ENCODE assay signal across 1 cellular context in the genomic region with DNA sequence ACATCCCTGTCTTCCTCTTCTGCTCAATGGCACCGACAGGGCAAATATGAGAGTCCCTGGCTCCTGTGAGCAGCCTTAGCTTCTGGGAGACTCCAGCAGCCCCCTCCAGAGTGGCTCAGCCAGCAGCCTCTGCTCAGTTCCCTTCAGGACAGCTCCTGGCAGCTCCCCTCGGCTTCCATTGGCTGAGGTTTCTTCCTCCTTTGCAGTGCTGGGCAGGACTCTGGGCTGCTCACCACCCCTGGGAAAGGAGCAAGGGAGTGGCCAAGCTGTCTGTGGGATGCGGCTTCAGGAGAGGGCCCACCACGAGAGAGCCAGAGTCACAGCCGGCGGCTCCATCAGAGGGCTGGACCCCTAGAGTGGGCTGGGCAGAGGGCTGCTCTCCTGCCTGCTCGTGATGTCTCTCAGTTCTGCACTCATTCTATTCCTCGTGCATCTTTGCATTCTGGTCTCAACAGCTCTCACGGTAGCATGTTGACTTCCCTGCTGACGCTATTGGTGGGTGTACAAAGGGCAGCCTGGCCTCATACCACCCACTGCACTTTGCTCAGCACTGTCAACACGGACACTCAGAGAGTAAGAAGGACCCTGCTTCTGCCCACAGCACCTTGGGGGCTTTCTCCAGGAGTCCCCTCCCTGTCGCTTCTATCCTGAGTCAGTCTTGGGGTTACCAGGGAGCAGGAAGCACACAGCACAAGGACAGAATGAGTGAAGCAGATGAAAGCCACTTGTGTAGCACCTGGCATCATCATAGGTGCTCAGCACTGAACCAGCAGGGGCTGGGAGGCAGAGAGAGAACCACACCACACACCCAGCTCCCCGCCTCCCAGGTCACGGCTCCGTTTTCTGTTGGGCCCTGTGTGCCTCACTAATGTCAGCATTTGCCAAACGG.
A peak's percentile ranks its signal among the peaks of the same experiment; 100 is the strongest.
TF ChIP-seq lines count a peak whose summit lies in the region.

No MANE protein-coding gene starts in this region.

TF ChIP-seq in HepG2, 621 proteins besides CTCF, POLR2A, EP300 and RAD21 (continued from another document and continues in another):
- TF ChIP-seq, protein P1, sequence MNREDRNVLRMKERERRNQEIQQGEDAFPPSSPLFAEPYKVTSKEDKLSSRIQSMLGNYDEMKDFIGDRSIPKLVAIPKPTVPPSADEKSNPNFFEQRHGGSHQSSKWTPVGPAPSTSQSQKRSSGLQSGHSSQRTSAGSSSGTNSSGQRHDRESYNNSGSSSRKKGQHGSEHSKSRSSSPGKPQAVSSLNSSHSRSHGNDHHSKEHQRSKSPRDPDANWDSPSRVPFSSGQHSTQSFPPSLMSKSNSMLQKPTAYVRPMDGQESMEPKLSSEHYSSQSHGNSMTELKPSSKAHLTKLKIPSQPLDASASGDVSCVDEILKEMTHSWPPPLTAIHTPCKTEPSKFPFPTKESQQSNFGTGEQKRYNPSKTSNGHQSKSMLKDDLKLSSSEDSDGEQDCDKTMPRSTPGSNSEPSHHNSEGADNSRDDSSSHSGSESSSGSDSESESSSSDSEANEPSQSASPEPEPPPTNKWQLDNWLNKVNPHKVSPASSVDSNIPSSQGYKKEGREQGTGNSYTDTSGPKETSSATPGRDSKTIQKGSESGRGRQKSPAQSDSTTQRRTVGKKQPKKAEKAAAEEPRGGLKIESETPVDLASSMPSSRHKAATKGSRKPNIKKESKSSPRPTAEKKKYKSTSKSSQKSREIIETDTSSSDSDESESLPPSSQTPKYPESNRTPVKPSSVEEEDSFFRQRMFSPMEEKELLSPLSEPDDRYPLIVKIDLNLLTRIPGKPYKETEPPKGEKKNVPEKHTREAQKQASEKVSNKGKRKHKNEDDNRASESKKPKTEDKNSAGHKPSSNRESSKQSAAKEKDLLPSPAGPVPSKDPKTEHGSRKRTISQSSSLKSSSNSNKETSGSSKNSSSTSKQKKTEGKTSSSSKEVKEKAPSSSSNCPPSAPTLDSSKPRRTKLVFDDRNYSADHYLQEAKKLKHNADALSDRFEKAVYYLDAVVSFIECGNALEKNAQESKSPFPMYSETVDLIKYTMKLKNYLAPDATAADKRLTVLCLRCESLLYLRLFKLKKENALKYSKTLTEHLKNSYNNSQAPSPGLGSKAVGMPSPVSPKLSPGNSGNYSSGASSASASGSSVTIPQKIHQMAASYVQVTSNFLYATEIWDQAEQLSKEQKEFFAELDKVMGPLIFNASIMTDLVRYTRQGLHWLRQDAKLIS (CRISPR knock-in tag; IDR thresholded peaks at IDR 0.05) = no peak
- TF ChIP-seq NRL (CRISPR knock-in tag; IDR thresholded peaks at IDR 0.05; ENCODE audit: borderline replicate concordance) (no peak), ZNF510 (CRISPR knock-in tag; IDR thresholded peaks at IDR 0.05; ENCODE audit: low read depth) (no peak), ZFP1 (CRISPR knock-in tag; IDR thresholded peaks at IDR 0.05) (no peak), CENPT (CRISPR knock-in tag; IDR thresholded peaks at IDR 0.05; ENCODE audit: low read depth) (no peak), SNAI1 (CRISPR knock-in tag; IDR thresholded peaks at IDR 0.05; ENCODE audit: borderline replicate concordance) (no peak), RBFOX2 (IDR thresholded peaks at IDR 0.05; ENCODE audit: low read depth, low read length) (no peak), KLF6 (CRISPR knock-in tag; IDR thresholded peaks at IDR 0.05) (no peak), MAFK (conservative IDR thresholded peaks at IDR 0.05 in 1 of 2, IDR thresholded peaks at IDR 0.05 in 1 of 2; ENCODE audit: low read length in 2 of 2) (no peak), ZSCAN21 (CRISPR knock-in tag; IDR thresholded peaks at IDR 0.05; ENCODE audit: borderline replicate concordance) (peak; percentile 79), ZNF543 (CRISPR knock-in tag; IDR thresholded peaks at IDR 0.05) (no peak), HMG20A (CRISPR knock-in tag; IDR thresholded peaks at IDR 0.05; ENCODE audit: borderline replicate concordance) (no peak), CREM (IDR thresholded peaks at IDR 0.05) (peak; percentile 39; the same call in 1 of the 2 replicates), CREM (CRISPR knock-in tag; IDR thresholded peaks at IDR 0.05) (no peak), BRD4 (CRISPR knock-in tag; IDR thresholded peaks at IDR 0.05) (no peak), ZFP90 (CRISPR knock-in tag; IDR thresholded peaks at IDR 0.05; ENCODE audit: borderline replicate concordance) (no peak), ZNF382 (CRISPR knock-in tag; IDR thresholded peaks at IDR 0.05; ENCODE audit: borderline replicate concordance) (no peak), DMAP1 (CRISPR knock-in tag; IDR thresholded peaks at IDR 0.05) (no peak), ZNF75D (CRISPR knock-in tag; IDR thresholded peaks at IDR 0.05; ENCODE audit: borderline replicate concordance) (no peak), ZKSCAN1 (IDR thresholded peaks at IDR 0.05; ENCODE audit: low read length) (no peak), ZBTB7B (CRISPR knock-in tag; IDR thresholded peaks at IDR 0.05) (peak; percentile 59; the same call in 1 of the 2 replicates), FOXK2 (IDR thresholded peaks at IDR 0.05) (peak; percentile 57; the same call in 1 of the 2 replicates), FOXM1 (CRISPR knock-in tag; IDR thresholded peaks at IDR 0.05) (no peak), ZNF782 (CRISPR knock-in tag; IDR thresholded peaks at IDR 0.05; ENCODE audit: borderline replicate concordance) (0 out of 2 replicates have a peak, but pooled peaks have one; percentile 33), ZNF749 (CRISPR knock-in tag; IDR thresholded peaks at IDR 0.05; ENCODE audit: borderline replicate concordance) (no peak)
- TF ChIP-seq, protein P2, sequence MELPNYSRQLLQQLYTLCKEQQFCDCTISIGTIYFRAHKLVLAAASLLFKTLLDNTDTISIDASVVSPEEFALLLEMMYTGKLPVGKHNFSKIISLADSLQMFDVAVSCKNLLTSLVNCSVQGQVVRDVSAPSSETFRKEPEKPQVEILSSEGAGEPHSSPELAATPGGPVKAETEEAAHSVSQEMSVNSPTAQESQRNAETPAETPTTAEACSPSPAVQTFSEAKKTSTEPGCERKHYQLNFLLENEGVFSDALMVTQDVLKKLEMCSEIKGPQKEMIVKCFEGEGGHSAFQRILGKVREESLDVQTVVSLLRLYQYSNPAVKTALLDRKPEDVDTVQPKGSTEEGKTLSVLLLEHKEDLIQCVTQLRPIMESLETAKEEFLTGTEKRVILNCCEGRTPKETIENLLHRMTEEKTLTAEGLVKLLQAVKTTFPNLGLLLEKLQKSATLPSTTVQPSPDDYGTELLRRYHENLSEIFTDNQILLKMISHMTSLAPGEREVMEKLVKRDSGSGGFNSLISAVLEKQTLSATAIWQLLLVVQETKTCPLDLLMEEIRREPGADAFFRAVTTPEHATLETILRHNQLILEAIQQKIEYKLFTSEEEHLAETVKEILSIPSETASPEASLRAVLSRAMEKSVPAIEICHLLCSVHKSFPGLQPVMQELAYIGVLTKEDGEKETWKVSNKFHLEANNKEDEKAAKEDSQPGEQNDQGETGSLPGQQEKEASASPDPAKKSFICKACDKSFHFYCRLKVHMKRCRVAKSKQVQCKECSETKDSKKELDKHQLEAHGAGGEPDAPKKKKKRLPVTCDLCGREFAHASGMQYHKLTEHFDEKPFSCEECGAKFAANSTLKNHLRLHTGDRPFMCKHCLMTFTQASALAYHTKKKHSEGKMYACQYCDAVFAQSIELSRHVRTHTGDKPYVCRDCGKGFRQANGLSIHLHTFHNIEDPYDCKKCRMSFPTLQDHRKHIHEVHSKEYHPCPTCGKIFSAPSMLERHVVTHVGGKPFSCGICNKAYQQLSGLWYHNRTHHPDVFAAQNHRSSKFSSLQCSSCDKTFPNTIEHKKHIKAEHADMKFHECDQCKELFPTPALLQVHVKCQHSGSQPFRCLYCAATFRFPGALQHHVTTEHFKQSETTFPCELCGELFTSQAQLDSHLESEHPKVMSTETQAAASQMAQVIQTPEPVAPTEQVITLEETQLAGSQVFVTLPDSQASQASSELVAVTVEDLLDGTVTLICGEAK (IDR thresholded peaks at IDR 0.05) = no peak
- TF ChIP-seq, protein P2 (CRISPR knock-in tag; IDR thresholded peaks at IDR 0.05) = no peak
- TF ChIP-seq, protein P3, sequence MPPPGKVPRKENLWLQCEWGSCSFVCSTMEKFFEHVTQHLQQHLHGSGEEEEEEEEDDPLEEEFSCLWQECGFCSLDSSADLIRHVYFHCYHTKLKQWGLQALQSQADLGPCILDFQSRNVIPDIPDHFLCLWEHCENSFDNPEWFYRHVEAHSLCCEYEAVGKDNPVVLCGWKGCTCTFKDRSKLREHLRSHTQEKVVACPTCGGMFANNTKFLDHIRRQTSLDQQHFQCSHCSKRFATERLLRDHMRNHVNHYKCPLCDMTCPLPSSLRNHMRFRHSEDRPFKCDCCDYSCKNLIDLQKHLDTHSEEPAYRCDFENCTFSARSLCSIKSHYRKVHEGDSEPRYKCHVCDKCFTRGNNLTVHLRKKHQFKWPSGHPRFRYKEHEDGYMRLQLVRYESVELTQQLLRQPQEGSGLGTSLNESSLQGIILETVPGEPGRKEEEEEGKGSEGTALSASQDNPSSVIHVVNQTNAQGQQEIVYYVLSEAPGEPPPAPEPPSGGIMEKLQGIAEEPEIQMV (CRISPR knock-in tag; IDR thresholded peaks at IDR 0.05; ENCODE audit: low read depth) = no peak
- TF ChIP-seq, protein P4, sequence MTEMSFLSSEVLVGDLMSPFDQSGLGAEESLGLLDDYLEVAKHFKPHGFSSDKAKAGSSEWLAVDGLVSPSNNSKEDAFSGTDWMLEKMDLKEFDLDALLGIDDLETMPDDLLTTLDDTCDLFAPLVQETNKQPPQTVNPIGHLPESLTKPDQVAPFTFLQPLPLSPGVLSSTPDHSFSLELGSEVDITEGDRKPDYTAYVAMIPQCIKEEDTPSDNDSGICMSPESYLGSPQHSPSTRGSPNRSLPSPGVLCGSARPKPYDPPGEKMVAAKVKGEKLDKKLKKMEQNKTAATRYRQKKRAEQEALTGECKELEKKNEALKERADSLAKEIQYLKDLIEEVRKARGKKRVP (CRISPR knock-in tag; IDR thresholded peaks at IDR 0.05) = no peak
- TF ChIP-seq, protein P5, sequence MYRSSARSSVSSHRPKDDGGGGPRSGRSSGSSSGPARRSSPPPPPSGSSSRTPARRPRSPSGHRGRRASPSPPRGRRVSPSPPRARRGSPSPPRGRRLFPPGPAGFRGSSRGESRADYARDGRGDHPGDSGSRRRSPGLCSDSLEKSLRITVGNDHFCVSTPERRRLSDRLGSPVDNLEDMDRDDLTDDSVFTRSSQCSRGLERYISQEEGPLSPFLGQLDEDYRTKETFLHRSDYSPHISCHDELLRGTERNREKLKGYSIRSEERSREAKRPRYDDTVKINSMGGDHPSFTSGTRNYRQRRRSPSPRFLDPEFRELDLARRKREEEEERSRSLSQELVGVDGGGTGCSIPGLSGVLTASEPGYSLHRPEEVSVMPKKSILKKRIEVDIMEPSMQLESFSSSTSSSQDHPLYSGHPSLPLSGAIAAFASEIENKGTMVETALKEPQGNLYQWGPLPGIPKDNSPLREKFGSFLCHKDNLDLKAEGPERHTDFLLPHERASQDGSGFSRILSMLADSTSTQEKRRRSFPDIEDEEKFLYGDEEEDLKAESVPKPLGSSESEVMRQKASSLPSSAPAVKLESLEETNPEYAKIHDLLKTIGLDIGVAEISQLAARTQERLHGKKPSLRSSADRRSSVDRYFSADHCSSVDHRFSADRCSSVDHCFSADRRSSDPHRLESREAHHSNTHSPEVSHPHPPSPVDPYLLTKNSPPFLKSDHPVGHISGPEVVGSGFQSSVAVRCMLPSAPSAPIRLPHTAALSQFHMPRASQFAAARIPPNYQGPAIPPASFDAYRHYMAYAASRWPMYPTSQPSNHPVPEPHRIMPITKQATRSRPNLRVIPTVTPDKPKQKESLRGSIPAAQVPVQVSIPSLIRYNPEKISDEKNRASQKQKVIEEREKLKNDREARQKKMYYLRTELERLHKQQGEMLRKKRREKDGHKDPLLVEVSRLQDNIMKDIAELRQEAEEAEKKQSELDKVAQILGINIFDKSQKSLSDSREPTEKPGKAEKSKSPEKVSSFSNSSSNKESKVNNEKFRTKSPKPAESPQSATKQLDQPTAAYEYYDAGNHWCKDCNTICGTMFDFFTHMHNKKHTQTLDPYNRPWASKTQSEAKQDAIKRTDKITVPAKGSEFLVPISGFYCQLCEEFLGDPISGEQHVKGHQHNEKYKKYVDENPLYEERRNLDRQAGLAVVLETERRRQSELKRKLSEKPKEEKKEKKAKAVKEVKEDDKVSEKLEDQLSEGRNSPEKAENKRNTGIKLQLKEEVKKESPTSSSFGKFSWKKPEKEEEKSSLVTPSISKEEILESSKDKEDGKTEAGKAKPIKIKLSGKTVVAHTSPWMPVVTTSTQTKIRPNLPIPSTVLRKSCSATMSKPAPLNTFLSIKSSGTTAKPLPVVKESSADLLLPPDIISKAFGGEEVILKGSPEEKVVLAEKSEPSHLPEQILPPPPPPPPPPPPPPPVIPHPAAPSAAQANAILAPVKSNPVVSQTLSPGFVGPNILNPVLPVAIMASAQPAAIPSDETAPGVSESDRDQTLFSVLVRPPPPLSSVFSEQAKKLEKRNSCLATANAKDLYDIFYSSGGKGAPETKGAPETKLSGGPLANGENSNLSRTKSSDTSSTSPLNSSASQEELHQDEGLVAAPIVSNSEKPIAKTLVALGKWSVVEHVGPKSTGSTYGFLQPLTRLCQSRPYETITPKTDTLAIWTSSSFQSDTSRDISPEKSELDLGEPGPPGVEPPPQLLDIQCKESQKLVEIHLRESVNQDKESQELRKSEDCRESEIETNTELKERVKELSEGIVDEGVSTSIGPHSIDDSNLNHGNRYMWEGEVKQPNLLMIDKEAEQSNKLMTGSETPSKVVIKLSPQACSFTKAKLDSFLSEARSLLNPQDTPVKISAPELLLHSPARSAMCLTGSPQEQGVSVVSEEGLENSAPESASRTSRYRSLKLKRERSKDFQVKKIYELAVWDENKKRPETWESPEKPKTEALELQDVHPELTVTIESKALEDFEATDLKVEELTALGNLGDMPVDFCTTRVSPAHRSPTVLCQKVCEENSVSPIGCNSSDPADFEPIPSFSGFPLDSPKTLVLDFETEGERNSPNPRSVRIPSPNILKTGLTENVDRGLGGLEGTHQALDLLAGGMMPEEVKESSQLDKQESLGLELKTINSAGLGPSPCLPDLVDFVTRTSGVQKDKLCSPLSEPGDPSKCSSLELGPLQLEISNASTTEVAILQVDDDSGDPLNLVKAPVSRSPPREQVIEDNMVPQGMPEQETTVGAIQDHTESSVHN (CRISPR knock-in tag; IDR thresholded peaks at IDR 0.05) = no peak
